In genomic region chr3:115245437-115245836, GRCh38 we compare ENCODE assay signal across 14 cellular contexts.
DNase-seq lines count a peak whose midpoint lies in the region; ATAC-seq and TF ChIP-seq lines count a peak whose summit lies in the region.
"Had no signal": no experiment of that assay in that cellular context is flagged by ENCODE, and none has a peak within 500 bp of the region (broad histone marks: within the 10 kb centered on the region; RNA-seq: fewer than 3 reads in every experiment).

No MANE protein-coding gene starts in this region.

- no peak overlapping the region for H3K4ac ChIP-seq in mesenchymal stem cell (ENCODE audit: low read depth in 1 of 2, low read length in 2 of 2)

- DNase-seq in AG08396 (ENCODE audit: low spot score) (peak; percentile 64), LHCN-M2 (ENCODE audit: low read depth) (peak; percentile 96), cardiac fibroblast (ENCODE audit: low read depth in 2 of 2) (peak; percentile 90 to 92), mesenchymal stem cell (peak; percentile 87), NCI-H1048 (lab: John Stamatoyannopoulos, UW) (no peak), HT-29 (ENCODE audit: low spot score) (no peak)
- DNase-seq: activated CD4-positive, alpha-beta T cell treated with anti-CD3 and anti-CD28 coated beads, Interleukin-2, amount 10 ng/mL, durations not matched to agents 7 days and 5 days; activated naive CD8-positive, alpha-beta T cell treated with anti-CD3 and anti-CD28 coated beads for 36 hours; CD4-positive, alpha-beta memory T cell; stimulated activated naive CD4-positive, alpha-beta T cell treated with Interleukin-2 at 50 U/mL for 16 hours had no signal

- no peak overlapping the region for H3K23ac ChIP-seq in mesenchymal stem cell (ENCODE audit: low read length in 2 of 2)

- no peak overlapping the region for H2BK12ac ChIP-seq in mesenchymal stem cell (ENCODE audit: low read length in 2 of 2)

- H4K91ac ChIP-seq in mesenchymal stem cell (ENCODE audit: low read length), result no peak overlapping the region

- peaks cover 3% of the 10 kb centered on the region for H3K4me1 ChIP-seq in mesenchymal stem cell (ENCODE audit: control insufficient read depth, insufficient read depth, low read depth, low read length)
- H3K4me1 ChIP-seq: gastroesophageal sphincter had no signal

- WGBS in mesenchymal stem cell, result no CpG with 5 or more reads among the region's 2 CpGs

- no peak overlapping the region for H2AFZ ChIP-seq in mesenchymal stem cell (ENCODE audit: low read depth, low read length)

- no peak overlapping the region for H2AK5ac ChIP-seq in mesenchymal stem cell (ENCODE audit: low read length, severe bottlenecking)

- H2BK15ac ChIP-seq in mesenchymal stem cell (ENCODE audit: low read depth, poor library complexity, severe bottlenecking), result no peak overlapping the region

- no peak overlapping the region for H2BK5ac ChIP-seq in mesenchymal stem cell (ENCODE audit: low read depth, low read length, poor library complexity, severe bottlenecking)

- no peak overlapping the region for H3K4me3 ChIP-seq in cardiac fibroblast (replicated peaks in 1 of 2; ENCODE audit: low read depth in 2 of 2, low read length in 2 of 2)
- H3K4me3 ChIP-seq in mesenchymal stem cell (ENCODE audit: insufficient read depth in 1 of 2, low read depth in 1 of 2, low read length in 2 of 2), result no peak overlapping the region
- H3K4me3 ChIP-seq: gastroesophageal sphincter, GM12878 had no signal

- H3K27me3 ChIP-seq in mesenchymal stem cell (ENCODE audit: control insufficient read depth in 1 of 2, insufficient read depth in 1 of 2, low read length in 2 of 2), result no peaks in the 10 kb centered on the region
- H3K27me3 ChIP-seq: gastroesophageal sphincter had no signal

- H4K8ac ChIP-seq in mesenchymal stem cell (ENCODE audit: low read length), result no peak overlapping the region

- H3K36me3 ChIP-seq in mesenchymal stem cell (ENCODE audit: control insufficient read depth in 1 of 2, insufficient read depth in 2 of 2, low read depth in 1 of 2, low read length in 2 of 2), result no peaks in the 10 kb centered on the region
- H3K36me3 ChIP-seq: gastroesophageal sphincter had no signal

- ATAC-seq in HG02973 (IDR thresholded peaks at IDR 0.05; ENCODE audit: unreplicated experiment) (no peak), GM19351 (IDR thresholded peaks at IDR 0.05; ENCODE audit: unreplicated experiment) (no peak)
- ATAC-seq: gastroesophageal sphincter, GM12878 had no signal

- no peak overlapping the region for H3K14ac ChIP-seq in mesenchymal stem cell (ENCODE audit: low read length in 2 of 2)

- H3K18ac ChIP-seq in mesenchymal stem cell (ENCODE audit: low read depth in 1 of 2, low read length in 2 of 2), result no peak overlapping the region

- no peak overlapping the region for H3K4me2 ChIP-seq in mesenchymal stem cell (ENCODE audit: low read length, poor library complexity, severe bottlenecking)

- no peaks in the 10 kb centered on the region for H3K9me3 ChIP-seq in mesenchymal stem cell (ENCODE audit: control insufficient read depth, low read length)
- H3K9me3 ChIP-seq: gastroesophageal sphincter had no signal

- no peak overlapping the region for H2BK120ac ChIP-seq in mesenchymal stem cell (ENCODE audit: low read depth, low read length)

- no peaks in the 10 kb centered on the region for H3K79me1 ChIP-seq in mesenchymal stem cell (replicated peaks; ENCODE audit: low read length, poor library complexity, severe bottlenecking)

- no peak overlapping the region for H3K27ac ChIP-seq in mesenchymal stem cell (ENCODE audit: low read length, poor library complexity, severe bottlenecking)
- H3K27ac ChIP-seq: gastroesophageal sphincter had no signal

- no peak overlapping the region for H3K9ac ChIP-seq in mesenchymal stem cell (ENCODE audit: low read length)

- no peak for TF ChIP-seq CTCF in cardiac fibroblast (IDR thresholded peaks at IDR 0.05; ENCODE audit: low read depth, low read length)

Comparison
In these comparisons a context has a peak if more than half of its experiments do, and no peak if none do; other contexts are left out.
1. DNase-seq: peak in AG08396 (single experiment), LHCN-M2 (single experiment), cardiac fibroblast (2 of 2) and mesenchymal stem cell (single experiment); none in NCI-H1048 (single experiment) and HT-29 (single experiment).